ENCODE assay signal across 17 cellular contexts in genomic region chr9:134282138-134282650, GRCh38. TPM values are rescaled to one million over a fixed set of nuclear protein-coding genes. Genes with fewer than 3 reads are reported as not detected.
A peak's percentile ranks its signal among the peaks of the same experiment; 100 is the strongest.
DNase-seq lines count a peak whose midpoint lies in the region; ATAC-seq and TF ChIP-seq lines count a peak whose summit lies in the region.
"Had no signal": no experiment of that assay in that cellular context is flagged by ENCODE, and none has a peak within 500 bp of the region (broad histone marks: within the 10 kb centered on the region; RNA-seq: fewer than 3 reads in every experiment).

No MANE protein-coding gene starts in this region.

- TF ChIP-seq EP300 in gastroesophageal sphincter (IDR thresholded peaks at IDR 0.05) = no peak
- no peak for TF ChIP-seq EP300 in stomach (IDR thresholded peaks at IDR 0.05)

- TF ChIP-seq POLR2A in gastroesophageal sphincter (IDR thresholded peaks at IDR 0.05) (no peak), stomach (IDR thresholded peaks at IDR 0.05) (no peak)

- no peak overlapping the region for H3K27ac ChIP-seq in BLaER1 treated with 17β-estradiol and CSF1 and Interleukin-3, amounts not matched to agents 10 nM and 100 nM
- H3K27ac ChIP-seq in gastroesophageal sphincter (peak overlapping the region in 3 of 4 donors; percentile 70 to 80 (median 79)), stomach (peak overlapping the region in 4 of 5 donors; percentile 50 to 86 (median 75))

- H3K9ac ChIP-seq in BLaER1 treated with 17β-estradiol and CSF1 and Interleukin-3, amounts not matched to agents 10 nM and 100 nM = no peak overlapping the region; a peak in 1 of 22 replicates

- DNase-seq in ELF-1 (ENCODE audit: low read depth, low spot score) (peak; percentile 16), stomach (no peak), OCI-M1 (lab: John Stamatoyannopoulos, UW) (no peak)
- no peak for DNase-seq in stimulated activated CD4-positive, alpha-beta T cell treated with anti-CD3 and anti-CD28 coated beads, Interleukin-4, amount 100 ng/mL, for 24 hours
- DNase-seq: GF-D8, GOT3, HCEC 1CT, NCI-H1417, NCI-H187, NCI-H446, NCI-H526, SHP77 had no signal

- H4K20me1 ChIP-seq in BLaER1 treated with 17β-estradiol and CSF1 and Interleukin-3, amounts not matched to agents 10 nM and 100 nM = no peaks in the 10 kb centered on the region

- no peak overlapping the region for H3K4me3 ChIP-seq in BLaER1 treated with 17β-estradiol and CSF1 and Interleukin-3, amounts not matched to agents 10 nM and 100 nM
- no peak overlapping the region for H3K4me3 ChIP-seq in gastroesophageal sphincter
- no peak overlapping the region for H3K4me3 ChIP-seq in stomach
- H3K4me3 ChIP-seq: K562, MG63 had no signal

- no peaks in the 10 kb centered on the region for H3K36me3 ChIP-seq in BLaER1 treated with 17β-estradiol and CSF1 and Interleukin-3, amounts not matched to agents 10 nM and 100 nM
- H3K36me3 ChIP-seq in gastroesophageal sphincter (no peaks in the 10 kb centered on the region), stomach (no peaks in the 10 kb centered on the region)
- H3K36me3 ChIP-seq: MG63 had no signal

- TF ChIP-seq CTCF in gastroesophageal sphincter (IDR thresholded peaks at IDR 0.05) (no peak), stomach (IDR thresholded peaks at IDR 0.05) (no peak)

- ATAC-seq in gastroesophageal sphincter = no peak
- ATAC-seq in GM18873 (IDR thresholded peaks at IDR 0.05; ENCODE audit: low FRiP score, unreplicated experiment) = no peak
- ATAC-seq: K562 had no signal

- H3K4me2 ChIP-seq in BLaER1 treated with 17β-estradiol and CSF1 and Interleukin-3, amounts not matched to agents 10 nM and 100 nM = peak overlapping the region in 8 of 11 experiments; percentile 21 to 91 (median 54); a peak in 13 of 22 replicates

- peaks cover 19 to 64% (median 57%) of the 10 kb centered on the region in 10 experiments for H3K4me1 ChIP-seq in BLaER1 treated with 17β-estradiol and CSF1 and Interleukin-3, amounts not matched to agents 10 nM and 100 nM
- H3K4me1 ChIP-seq in gastroesophageal sphincter = peaks cover 0 to 28% (median 13%) of the 10 kb centered on the region in 3 donors
- peaks cover 19 to 71% (median 52%) of the 10 kb centered on the region in 4 donors for H3K4me1 ChIP-seq in stomach

- peaks cover 0 to 8% (median 6%) of the 10 kb centered on the region in 11 experiments; a peak in 12 of 22 replicates for H3K9me3 ChIP-seq in BLaER1 treated with 17β-estradiol and CSF1 and Interleukin-3, amounts not matched to agents 10 nM and 100 nM (replicated peaks in 1 of 11)
- no peaks in the 10 kb centered on the region for H3K9me3 ChIP-seq in gastroesophageal sphincter
- no peaks in the 10 kb centered on the region for H3K9me3 ChIP-seq in stomach

- peaks cover 0 to 21% (median 0%) of the 10 kb centered on the region in 11 experiments; a peak in 3 of 22 replicates for H3K27me3 ChIP-seq in BLaER1 treated with 17β-estradiol and CSF1 and Interleukin-3, amounts not matched to agents 10 nM and 100 nM
- no peaks in the 10 kb centered on the region for H3K27me3 ChIP-seq in gastroesophageal sphincter
- H3K27me3 ChIP-seq in stomach = peaks cover 0 to 4% (median 0%) of the 10 kb centered on the region in 3 donors
- H3K27me3 ChIP-seq: MG63 had no signal

- WGBS in gastroesophageal sphincter (ENCODE audit: low coverage in 1 of 2), 2 donors = 96% methylated on average over 4 of the region's 19 CpGs; no CpG with 5 or more reads in 1 of the 2 donors
- 89 to 95% (median 90%) methylated on average over 15 to 19 of the region's 19 CpGs for WGBS in stomach, 5 donors

- intact Hi-C loops in stomach (cut with DNase I; ENCODE audit: low total_unique reads) = no loop called here

RNA-seq across cellular contexts. Expression of gene RXRA, which starts 44.1 kb away (rescaled TPM):
- total RNA-seq in gastroesophageal sphincter = 10 to 100 TPM; 45.1 to 78.9 (median 55.3) TPM
- total RNA-seq in stomach = 10 to 100 TPM; 14.0 to 68.4 (median 35.9) TPM
- 10 to 100 TPM; 17.4 to 34.1 (median 24.4) TPM for polyA plus RNA-seq in stomach

Comparison
In these comparisons a context has a peak if more than half of its experiments do, and no peak if none do; other contexts are left out.
1. H3K27ac ChIP-seq: peak in gastroesophageal sphincter (3 of 4) and stomach (4 of 5); none in BLaER1 treated with 17β-estradiol and CSF1 and Interleukin-3, amounts not matched to agents 10 nM and 100 nM (0 of 11).